ENCODE assay signal across 15 cellular contexts in the genomic region with DNA sequence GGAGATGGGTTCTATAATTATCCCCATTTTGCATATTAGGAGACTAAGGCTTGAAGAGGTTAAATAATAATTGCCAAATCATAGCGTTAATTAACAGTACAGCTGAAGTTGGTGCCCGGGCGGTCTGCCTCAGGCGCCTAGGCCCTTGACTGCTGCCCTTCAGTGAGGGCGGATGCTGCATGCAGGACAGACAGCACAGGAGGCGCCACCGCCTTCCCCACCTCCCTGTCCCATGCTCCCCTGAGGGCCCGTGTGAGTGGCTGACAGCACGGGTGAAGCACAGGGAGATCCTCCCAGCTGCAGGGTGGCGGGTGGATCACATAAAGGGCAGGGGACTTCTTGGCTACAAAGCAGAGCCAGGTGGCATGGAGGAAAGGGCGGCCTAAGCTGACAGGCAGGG.
"Had no signal": no experiment of that assay in that cellular context is flagged by ENCODE, and none has a peak within 500 bp of the region (broad histone marks: within the 10 kb centered on the region; RNA-seq: fewer than 3 reads in every experiment).

No MANE protein-coding gene starts in this region.

- H3K4me1 ChIP-seq: right lobe of liver, tibial artery, uterus had no signal

- DNase-seq: activated CD4-positive, alpha-beta T cell treated with anti-CD3 and anti-CD28 coated beads, Interleukin-2, amount 10 ng/mL, durations not matched to agents 7 days and 5 days; activated CD4-positive, CD25-positive, alpha-beta regulatory T cell; activated CD8-positive, alpha-beta memory T cell treated with anti-CD3 and anti-CD28 coated beads for 24 hours; activated naive CD4-positive, alpha-beta T cell treated with anti-CD3 and anti-CD28 coated beads, Interleukin-2, amount 10 ng/mL, durations not matched to agents 7 days and 5 days; effector CD4-positive, alpha-beta T cell; foreskin melanocyte; heart left ventricle; islet precursor cell; natural killer cell; nucleus accumbens; psoas muscle; right lobe of liver; tibial artery; uterus had no signal

- H3K9me3 ChIP-seq: heart left ventricle, psoas muscle, right lobe of liver, tibial artery, uterus had no signal

- H3K27me3 ChIP-seq: heart left ventricle, right lobe of liver, tibial artery, uterus had no signal

- H3K4me3 ChIP-seq: coronary artery, heart left ventricle, psoas muscle, right lobe of liver, tibial artery, uterus had no signal

- H3K36me3 ChIP-seq: heart left ventricle, right lobe of liver, tibial artery, uterus had no signal

- H3K27ac ChIP-seq: coronary artery, psoas muscle, right lobe of liver, tibial artery, uterus had no signal
